ENCODE assay signal across 1 cellular context in genomic region chr11:6498544-6498943, GRCh38.
TF ChIP-seq lines count a peak whose summit lies in the region.

No MANE protein-coding gene starts in this region.

TF ChIP-seq in H1, 55 proteins besides CTCF, POLR2A, EP300 and RAD21:
- TF ChIP-seq POU5F1 (IDR thresholded peaks at IDR 0.05; ENCODE audit: low read depth, low read length), result no peak
- TF ChIP-seq JUN (IDR thresholded peaks at IDR 0.05; ENCODE audit: low read depth, low read length), result no peak
- TF ChIP-seq EZH2 (IDR thresholded peaks at IDR 0.05; ENCODE audit: low read depth, low read length, severe bottlenecking), result no peak
